In genomic region chr12:68001486-68002466, GRCh38 we compare ENCODE assay signal across 10 cellular contexts. TPM values are rescaled to one million over a fixed set of nuclear protein-coding genes. Genes with fewer than 3 reads are reported as not detected.
DNase-seq lines count a peak whose midpoint lies in the region; ATAC-seq and TF ChIP-seq lines count a peak whose summit lies in the region.
"Had no signal": no experiment of that assay in that cellular context is flagged by ENCODE, and none has a peak within 500 bp of the region (broad histone marks: within the 10 kb centered on the region; RNA-seq: fewer than 3 reads in every experiment).

No MANE protein-coding gene starts in this region.

- no peaks in the 10 kb centered on the region for H4K20me1 ChIP-seq in GM23248 (ENCODE audit: insufficient read depth)
- no peaks in the 10 kb centered on the region for H4K20me1 ChIP-seq in PC-9 (ENCODE audit: insufficient read depth)
- H4K20me1 ChIP-seq in hepatocyte (ENCODE audit: insufficient read depth, poor library complexity, severe bottlenecking) = no peaks in the 10 kb centered on the region

- POLR2A ChIA-PET in CD8-positive, alpha-beta T cell (lab: Charles Lee) = no interaction called here
- POLR2A ChIA-PET in PC-9 (lab: Charles Lee; ENCODE audit: unreplicated experiment) = interaction anchor here (0.6 kb wide), 1 partner anchor 845 kb away, joined by 4 read pairs; no protein-coding TSS in a partner anchor

- no TSS peak for BruUV-seq in PC-9 (replicated peaks; lab: Mats Ljungman, UMichigan)

- no peaks in the 10 kb centered on the region for H3K9me3 Mint-ChIP-seq in CD8-positive, alpha-beta T cell
- H3K9me3 Mint-ChIP-seq: naive thymus-derived CD8-positive, alpha-beta T cell had no signal

- no peaks in the 10 kb centered on the region for H3K27me3 ChIP-seq in CD8-positive, alpha-beta T cell (ENCODE audit: insufficient read depth, low read length)
- no peaks in the 10 kb centered on the region for H3K27me3 ChIP-seq in GM23248 (replicated peaks; ENCODE audit: insufficient read depth)
- H3K27me3 ChIP-seq in PC-9 (ENCODE audit: insufficient read depth, low read depth) = no peaks in the 10 kb centered on the region
- no peaks in the 10 kb centered on the region for H3K27me3 ChIP-seq in hepatocyte
- no peaks in the 10 kb centered on the region for H3K27me3 ChIP-seq in tibial nerve
- no peaks in the 10 kb centered on the region for H3K27me3 ChIP-seq in heart left ventricle

- H3K36me3 ChIP-seq in CD8-positive, alpha-beta T cell (ENCODE audit: insufficient read depth, low read length) = no peaks in the 10 kb centered on the region
- H3K36me3 ChIP-seq in GM23248 (ENCODE audit: low read depth) (no peaks in the 10 kb centered on the region), PC-9 (ENCODE audit: low read depth) (no peaks in the 10 kb centered on the region), hepatocyte (replicated peaks; ENCODE audit: insufficient read depth, low read depth) (no peaks in the 10 kb centered on the region), tibial nerve (no peaks in the 10 kb centered on the region), heart left ventricle (no peaks in the 10 kb centered on the region)

- H3F3A ChIP-seq in GM23248 (ENCODE audit: insufficient read depth) = no peaks in the 10 kb centered on the region
- H3F3A ChIP-seq in PC-9 (ENCODE audit: insufficient read depth, low read depth) = no peaks in the 10 kb centered on the region

- no peaks in the 10 kb centered on the region for H3K9me2 ChIP-seq in GM23248 (ENCODE audit: insufficient read depth)
- H3K9me2 ChIP-seq in PC-9 (ENCODE audit: insufficient read depth) = no peaks in the 10 kb centered on the region
- H3K9me2 ChIP-seq in hepatocyte (replicated peaks; ENCODE audit: insufficient read depth) = no peaks in the 10 kb centered on the region

- intact Hi-C loops in CD8-positive, alpha-beta T cell (cut with DNase I, micrococcal nuclease) = no loop called here
- intact Hi-C loops in PC-9 (cut with micrococcal nuclease; ENCODE audit: unreplicated experiment) = no loop called here
- intact Hi-C loops in heart left ventricle (cut with DNase I) = no loop called here

- H3K4me1 Mint-ChIP-seq in CD8-positive, alpha-beta T cell (ENCODE audit: low read depth) = peaks cover 30% of the 10 kb centered on the region

- peaks cover 6% of the 10 kb centered on the region for H3K4me1 ChIP-seq in CD8-positive, alpha-beta T cell (ENCODE audit: insufficient read depth, low read length)
- H3K4me1 ChIP-seq in GM23248 (ENCODE audit: insufficient read depth) (no peaks in the 10 kb centered on the region), PC-9 (replicated peaks; ENCODE audit: insufficient read depth) (no peaks in the 10 kb centered on the region), hepatocyte (ENCODE audit: insufficient read depth) (peaks cover 4% of the 10 kb centered on the region), tibial nerve (no peaks in the 10 kb centered on the region), heart left ventricle (no peaks in the 10 kb centered on the region)

- 72 to 73% methylated on average over 11 of the region's 11 CpGs for WGBS in GM23248 (ENCODE audit: low coverage in 1 of 2, low lambda C conversion rate in 2 of 2, missing lambda C conversion rate in 2 of 2), 2 experiments
- WGBS in hepatocyte (ENCODE audit: low lambda C conversion rate, missing lambda C conversion rate) = 80% methylated on average over 11 of the region's 11 CpGs
- WGBS in tibial nerve, 2 donors = 77 to 79% methylated on average over 11 of the region's 11 CpGs
- 84 to 87% (median 86%) methylated on average over 11 of the region's 11 CpGs for WGBS in heart left ventricle, 4 donors

- TF ChIP-seq EP300 in tibial nerve (IDR thresholded peaks at IDR 0.05) = no peak

- in situ Hi-C loops in GM23248 (cut with MboI) = no loop called here

- H2AFZ ChIP-seq in GM23248 (no peak overlapping the region), PC-9 (no peak overlapping the region), hepatocyte (no peak overlapping the region)

- CTCF ChIA-PET in CD8-positive, alpha-beta T cell (lab: Charles Lee) = interaction anchor here (0.6 to 2.0 kb wide), 7 partner anchors 10 to 314 kb away, joined by 3 to 6 read pairs (median 3); no protein-coding TSS in a partner anchor
- CTCF ChIA-PET in PC-9 (lab: Charles Lee) = interaction anchor here (0.6 kb wide), 2 partner anchors 15 to 295 kb away, joined by 3 to 6 read pairs; no protein-coding TSS in a partner anchor

- no peak overlapping the region for H3K4me3 ChIP-seq in CD8-positive, alpha-beta T cell (ENCODE audit: low read depth, low read length)
- H3K4me3 ChIP-seq in GM23248 = no peak overlapping the region
- no peak overlapping the region for H3K4me3 ChIP-seq in PC-9
- H3K4me3 ChIP-seq in hepatocyte = no peak overlapping the region
- H3K4me3 ChIP-seq in tibial nerve = no peak overlapping the region
- H3K4me3 ChIP-seq in heart left ventricle = no peak overlapping the region

- TF ChIP-seq POLR2A in tibial nerve (IDR thresholded peaks at IDR 0.05) = no peak
- no peak for TF ChIP-seq POLR2A in heart left ventricle (IDR thresholded peaks at IDR 0.05)

- H3K79me2 ChIP-seq in GM23248 (ENCODE audit: insufficient read depth) (no peaks in the 10 kb centered on the region), PC-9 (ENCODE audit: low read depth) (no peaks in the 10 kb centered on the region), hepatocyte (no peaks in the 10 kb centered on the region)

- H3K4me2 ChIP-seq in GM23248 (ENCODE audit: unreplicated experiment) = no peak overlapping the region
- H3K4me2 ChIP-seq in PC-9 = no peak overlapping the region
- no peak overlapping the region for H3K4me2 ChIP-seq in hepatocyte

- H3K27me3 Mint-ChIP-seq in CD8-positive, alpha-beta T cell (ENCODE audit: low read depth) = no peaks in the 10 kb centered on the region
- H3K27me3 Mint-ChIP-seq: naive thymus-derived CD8-positive, alpha-beta T cell had no signal

- no peak for DNase-seq in CD8-positive, alpha-beta T cell
- peak; percentile 56 for DNase-seq in GM23248
- DNase-seq in PC-9 = no peak
- DNase-seq in hepatocyte (ENCODE audit: low spot score) = peak; percentile 23
- no peak for DNase-seq in tibial nerve (ENCODE audit: low spot score in 2 of 2)
- DNase-seq in heart left ventricle = no peak
- no peak for DNase-seq in cerebellum (ENCODE audit: low spot score)
- DNase-seq: RPMI8226 had no signal

- H3K36me3 Mint-ChIP-seq in CD8-positive, alpha-beta T cell = peaks cover 20% of the 10 kb centered on the region
- H3K36me3 Mint-ChIP-seq: naive thymus-derived CD8-positive, alpha-beta T cell had no signal

- no peak overlapping the region for H3K9ac ChIP-seq in GM23248

- TF ChIP-seq CTCF in CD8-positive, alpha-beta T cell (IDR thresholded peaks at IDR 0.05) = no peak
- TF ChIP-seq CTCF in PC-9 (conservative IDR thresholded peaks at IDR 0.05) (peak; percentile 67), hepatocyte (IDR thresholded peaks at IDR 0.05; ENCODE audit: poor library complexity) (peak; percentile 48), tibial nerve (IDR thresholded peaks at IDR 0.05) (peak in 1 of 5 experiments; percentile 7), heart left ventricle (IDR thresholded peaks at IDR 0.05) (peak in 3 of 12 donors; percentile 13 to 20 (median 17))

- H3K4me3 Mint-ChIP-seq in CD8-positive, alpha-beta T cell = no peak overlapping the region
- H3K4me3 Mint-ChIP-seq: naive thymus-derived CD8-positive, alpha-beta T cell had no signal

- H3K9me3 ChIP-seq in CD8-positive, alpha-beta T cell (ENCODE audit: low read length) = no peaks in the 10 kb centered on the region
- H3K9me3 ChIP-seq in GM23248 (ENCODE audit: low read depth) (no peaks in the 10 kb centered on the region), PC-9 (ENCODE audit: insufficient read depth, low read depth) (no peaks in the 10 kb centered on the region; the same call in 1 of the 2 replicates), hepatocyte (ENCODE audit: low read depth) (no peaks in the 10 kb centered on the region), tibial nerve (no peaks in the 10 kb centered on the region), heart left ventricle (no peaks in the 10 kb centered on the region)

- peak overlapping the region; percentile 32 for H3K27ac Mint-ChIP-seq in CD8-positive, alpha-beta T cell
- H3K27ac Mint-ChIP-seq: naive thymus-derived CD8-positive, alpha-beta T cell had no signal

- H3K27ac ChIP-seq in CD8-positive, alpha-beta T cell (ENCODE audit: low read depth, low read length) = no peak overlapping the region
- H3K27ac ChIP-seq in GM23248 (no peak overlapping the region), PC-9 (no peak overlapping the region), hepatocyte (no peak overlapping the region), tibial nerve (no peak overlapping the region), heart left ventricle (no peak overlapping the region)

- no peak for ATAC-seq in CD8-positive, alpha-beta T cell
- no peak for ATAC-seq in heart left ventricle
- ATAC-seq in GM21390 (IDR thresholded peaks at IDR 0.05; ENCODE audit: unreplicated experiment) = no peak
- ATAC-seq: naive thymus-derived CD8-positive, alpha-beta T cell had no signal

RNA-seq across cellular contexts. Expression of gene IFNG-AS1, which starts 12.5 kb away (rescaled TPM):
- 1 to 10 TPM; 2.1 to 3.0 TPM for total RNA-seq in CD8-positive, alpha-beta T cell
- not detected in 2 replicates for total RNA-seq in GM23248 (2014; rRNA removed; shearing (Covaris generic))
- polyA plus RNA-seq in GM23248 (2016; fragmentation: Nextera tagmentation; extraction: Ambion mirVana) (not detected in 2 replicates), hepatocyte (not detected in 2 replicates), heart left ventricle (under 1 TPM in 1 of 2 donors, not detected in 1; 0.34 TPM)
- total RNA-seq in PC-9 (2021) (not detected in 2 replicates), hepatocyte (not detected in 2 replicates), tibial nerve (not detected), heart left ventricle (under 1 TPM in 6 of 9 donors, not detected in 3; 0.32 to 0.70 (median 0.65) TPM), cerebellum (not detected)

Comparison
In these comparisons a context has a peak if more than half of its experiments do, and no peak if none do; other contexts are left out.
1. DNase-seq: peak in GM23248 (single experiment) and hepatocyte (single experiment); none in CD8-positive, alpha-beta T cell (0 of 7), PC-9 (0 of 2), tibial nerve (0 of 2), heart left ventricle (0 of 5) and cerebellum (single experiment).